26 cellular contexts compared by ENCODE assay signal in the genomic region with DNA sequence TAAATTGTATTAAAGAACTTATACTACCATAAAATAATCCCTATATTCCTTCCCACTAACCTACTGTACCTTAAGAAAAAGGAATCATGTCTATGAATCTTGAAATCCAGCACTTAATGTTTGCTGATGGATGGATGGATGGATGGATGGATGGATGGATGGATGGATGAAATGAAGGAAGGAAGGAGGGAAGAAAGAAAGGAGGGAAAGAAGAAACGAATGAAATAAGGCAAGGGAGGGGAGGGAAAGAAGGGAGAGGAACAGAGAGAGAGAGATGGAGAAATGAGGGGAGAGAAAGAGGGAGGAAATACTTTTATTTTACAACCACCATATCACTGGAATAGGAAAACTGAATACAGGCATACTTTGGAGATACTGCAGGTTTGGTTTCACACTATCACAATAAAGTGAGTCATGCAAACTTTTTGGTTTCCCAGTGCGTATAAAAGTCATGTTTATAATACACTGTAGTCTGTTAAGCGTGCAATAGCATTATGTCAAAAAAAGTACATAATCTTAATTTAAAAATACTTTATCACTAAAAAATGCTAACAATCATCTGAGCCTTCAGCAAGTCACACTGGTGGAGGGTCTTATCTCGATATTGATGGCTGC.
"Had no signal": no experiment of that assay in that cellular context is flagged by ENCODE, and none has a peak within 500 bp of the region (broad histone marks: within the 10 kb centered on the region; RNA-seq: fewer than 3 reads in every experiment).

No MANE protein-coding gene starts in this region.

- H2AFZ ChIP-seq: hepatocyte had no signal

- H3K79me2 ChIP-seq: hepatocyte had no signal

- H3K27ac ChIP-seq: hepatocyte, left ventricle myocardium inferior, pancreas, prostate gland, sigmoid colon, spleen, suprapubic skin, tibial nerve, vagina had no signal

- H3K4me1 ChIP-seq: prostate gland, sigmoid colon, suprapubic skin, tibial nerve, vagina had no signal

- H3K36me3 ChIP-seq: left ventricle myocardium inferior, pancreas, prostate gland, sigmoid colon, suprapubic skin, vagina had no signal

- H3K4me2 ChIP-seq: hepatocyte had no signal

- H3K27me3 ChIP-seq: hepatocyte, pancreas, sigmoid colon, spleen, suprapubic skin, tibial nerve, vagina had no signal

- H3K9me3 ChIP-seq: pancreas, prostate gland, vagina had no signal

- FAIRE-seq: pancreas, small intestine had no signal

- H3K27ac Mint-ChIP-seq: mesothelial cell of epicardium; nephron; stimulated activated effector memory CD8-positive, alpha-beta T cell treated with anti-CD3 and anti-CD28 coated beads, Interleukin-12 subunit alpha, Interleukin-12 subunit beta, amount 100 ng/mL, for 72 hours; stimulated activated naive CD8-positive, alpha-beta T cell treated with anti-CD3 and anti-CD28 coated beads, Interleukin-15, Interleukin-2, amounts not matched to agents 100 ng/mL and 50 ng/mL, for 24 hours; type B pancreatic cell had no signal

- H3K36me3 Mint-ChIP-seq: stimulated activated effector memory CD8-positive, alpha-beta T cell treated with anti-CD3 and anti-CD28 coated beads, Interleukin-12 subunit alpha, Interleukin-12 subunit beta, amount 100 ng/mL, for 72 hours had no signal

- ATAC-seq: right cardiac atrium; stimulated activated effector memory CD8-positive, alpha-beta T cell treated with anti-CD3 and anti-CD28 coated beads, Interleukin-12 subunit alpha, Interleukin-12 subunit beta, amount 100 ng/mL, for 72 hours had no signal

- H3K4me3 Mint-ChIP-seq: mesothelial cell of epicardium; nephron; neural crest cell; stimulated activated effector memory CD8-positive, alpha-beta T cell treated with anti-CD3 and anti-CD28 coated beads, Interleukin-12 subunit alpha, Interleukin-12 subunit beta, amount 100 ng/mL, for 72 hours; stimulated activated naive CD8-positive, alpha-beta T cell treated with anti-CD3 and anti-CD28 coated beads, Interleukin-15, Interleukin-2, amounts not matched to agents 100 ng/mL and 50 ng/mL, for 24 hours; type B pancreatic cell had no signal

- H3K4me1 Mint-ChIP-seq: mesothelial cell of epicardium, nephron had no signal

- H3K4me3 ChIP-seq: hepatocyte, left ventricle myocardium inferior, lung, pancreas, prostate gland, sigmoid colon, spleen, suprapubic skin, tibial nerve, vagina had no signal

- DNase-seq: islet precursor cell; left ventricle myocardium inferior; mesendoderm; naive B cell; nucleus accumbens; posterior cingulate gyrus; retina; right cardiac atrium; sigmoid colon; small intestine; spleen; stimulated activated CD4-positive, alpha-beta T cell treated with anti-CD3 and anti-CD28 coated beads, Interleukin-4, amount 100 ng/mL, for 24 hours; stimulated activated naive CD4-positive, alpha-beta T cell had no signal

- H3K27me3 Mint-ChIP-seq: naive B cell; stimulated activated naive CD8-positive, alpha-beta T cell treated with anti-CD3 and anti-CD28 coated beads, Interleukin-15, Interleukin-2, amounts not matched to agents 100 ng/mL and 50 ng/mL, for 24 hours; type B pancreatic cell had no signal
